Comparison of ENCODE assay signal across 1 cellular context in the genomic region with DNA sequence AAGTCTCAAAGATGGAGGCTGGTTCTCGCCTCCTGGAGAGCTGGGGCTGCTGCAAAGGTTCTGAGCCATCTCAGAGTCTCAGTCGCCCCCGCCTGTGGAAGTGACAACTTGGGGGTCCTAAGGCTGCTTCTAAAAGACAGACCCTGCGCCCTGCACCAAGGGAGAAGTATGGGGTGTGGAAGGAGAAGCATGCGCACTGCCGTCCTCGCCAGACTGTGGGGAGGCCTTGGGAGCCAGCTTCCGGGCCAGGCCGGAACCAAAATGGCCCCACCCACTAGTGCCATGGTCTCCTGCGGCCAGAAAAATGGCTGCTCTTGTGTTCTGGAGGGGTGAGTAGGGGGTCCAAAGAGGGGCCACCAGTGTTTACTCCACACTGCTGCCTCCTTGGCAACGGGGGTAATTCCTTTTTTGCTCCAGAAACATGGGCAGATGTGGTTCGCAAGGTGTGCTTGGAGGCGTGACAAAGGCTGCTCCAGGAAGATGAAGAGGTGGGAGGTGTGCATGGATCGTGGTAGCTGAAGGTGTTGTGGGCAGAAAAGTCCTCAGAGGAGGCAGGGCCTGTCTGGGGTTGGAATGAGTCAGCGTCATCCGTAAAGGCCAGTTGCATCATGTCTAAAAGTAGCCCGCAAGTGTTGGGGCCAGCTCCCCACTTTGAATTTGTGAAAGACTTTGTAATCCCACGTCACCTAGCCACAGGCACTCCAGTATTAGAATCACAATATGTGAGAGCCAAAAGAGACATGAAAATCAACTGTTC.
A peak's percentile ranks its signal among the peaks of the same experiment; 100 is the strongest.
TF ChIP-seq lines count a peak whose summit lies in the region.

No MANE protein-coding gene starts in this region.

TF ChIP-seq in HEK293, 187 proteins besides CTCF, POLR2A, EP300 and RAD21 (continued from another document):
- peak; percentile 46; the same call in 1 of the 2 replicates for TF ChIP-seq ZNF558 (tag by site-specific recombination; IDR thresholded peaks at IDR 0.05)
- TF ChIP-seq GLIS2 (tag by site-specific recombination; IDR thresholded peaks at IDR 0.05), result peak; percentile 57; the same call in 1 of the 2 replicates
- TF ChIP-seq ZNF600 (tag by site-specific recombination; IDR thresholded peaks at IDR 0.05), result peak; percentile 46
- TF ChIP-seq ZNF341 (tag by site-specific recombination; IDR thresholded peaks at IDR 0.05; ENCODE audit: low read depth), result peak; percentile 70
- peak; percentile 37; the same call in 1 of the 2 replicates for TF ChIP-seq ZFP69B (tag by site-specific recombination; IDR thresholded peaks at IDR 0.05)
- TF ChIP-seq, protein P1, sequence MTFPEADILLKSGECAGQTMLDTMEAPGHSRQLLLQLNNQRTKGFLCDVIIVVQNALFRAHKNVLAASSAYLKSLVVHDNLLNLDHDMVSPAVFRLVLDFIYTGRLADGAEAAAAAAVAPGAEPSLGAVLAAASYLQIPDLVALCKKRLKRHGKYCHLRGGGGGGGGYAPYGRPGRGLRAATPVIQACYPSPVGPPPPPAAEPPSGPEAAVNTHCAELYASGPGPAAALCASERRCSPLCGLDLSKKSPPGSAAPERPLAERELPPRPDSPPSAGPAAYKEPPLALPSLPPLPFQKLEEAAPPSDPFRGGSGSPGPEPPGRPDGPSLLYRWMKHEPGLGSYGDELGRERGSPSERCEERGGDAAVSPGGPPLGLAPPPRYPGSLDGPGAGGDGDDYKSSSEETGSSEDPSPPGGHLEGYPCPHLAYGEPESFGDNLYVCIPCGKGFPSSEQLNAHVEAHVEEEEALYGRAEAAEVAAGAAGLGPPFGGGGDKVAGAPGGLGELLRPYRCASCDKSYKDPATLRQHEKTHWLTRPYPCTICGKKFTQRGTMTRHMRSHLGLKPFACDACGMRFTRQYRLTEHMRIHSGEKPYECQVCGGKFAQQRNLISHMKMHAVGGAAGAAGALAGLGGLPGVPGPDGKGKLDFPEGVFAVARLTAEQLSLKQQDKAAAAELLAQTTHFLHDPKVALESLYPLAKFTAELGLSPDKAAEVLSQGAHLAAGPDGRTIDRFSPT (tag by site-specific recombination; IDR thresholded peaks at IDR 0.05), result peak; percentile 11; the same call in 1 of the 2 replicates
